20 cellular contexts compared by ENCODE assay signal in genomic region chr9:115972362-115972761, GRCh38.
DNase-seq lines count a peak whose midpoint lies in the region; ATAC-seq and TF ChIP-seq lines count a peak whose summit lies in the region.
"Had no signal": no experiment of that assay in that cellular context is flagged by ENCODE, and none has a peak within 500 bp of the region (broad histone marks: within the 10 kb centered on the region; RNA-seq: fewer than 3 reads in every experiment).

No MANE protein-coding gene starts in this region.

- H2BK120ac ChIP-seq in IMR-90 (ENCODE audit: low read depth, low read length): peak overlapping the region; percentile 66; the same call in 1 of the 2 replicates

- peak; percentile 42; the same call in 1 of the 2 replicates for ATAC-seq in IMR-90 (ENCODE audit: low read depth)
- ATAC-seq: Right ventricle myocardium inferior had no signal

- H4K5ac ChIP-seq in IMR-90 (ENCODE audit: low read depth, low read length): peak overlapping the region; percentile 25; the same call in 1 of the 2 replicates

- H4K8ac ChIP-seq in IMR-90 (ENCODE audit: low read depth in 2 of 2, low read length in 2 of 2): no peak overlapping the region

- peak overlapping the region; percentile 87 for H3K18ac ChIP-seq in IMR-90 (ENCODE audit: low read depth, low read length)

- peak overlapping the region; percentile 82 for H3K27ac Mint-ChIP-seq in chondrocyte (ENCODE audit: unreplicated experiment)
- peak overlapping the region; percentile 78 for H3K27ac Mint-ChIP-seq in osteocyte (ENCODE audit: unreplicated experiment)
- H3K27ac Mint-ChIP-seq: CD4-positive, alpha-beta T cell had no signal

- H2BK15ac ChIP-seq in IMR-90 (ENCODE audit: low read depth, low read length): 0 out of 3 replicates have a peak overlapping the region, but pooled peaks have one; percentile 83

- peaks cover 5% of the 10 kb centered on the region; the same call in 1 of the 2 replicates for H3K4me1 ChIP-seq in IMR-90 (ENCODE audit: control insufficient read depth, insufficient read depth, low read length)
- H3K4me1 ChIP-seq: BLaER1 treated with 17β-estradiol and CSF1 and Interleukin-3, amounts not matched to agents 10 nM and 100 nM; SJCRH30 had no signal

- H3K4me2 ChIP-seq in IMR-90 (ENCODE audit: low read depth, low read length): no peak overlapping the region
- H3K4me2 ChIP-seq: BLaER1 treated with 17β-estradiol and CSF1 and Interleukin-3, amounts not matched to agents 10 nM and 100 nM had no signal

- peaks cover 4% of the 10 kb centered on the region for H3K9me3 ChIP-seq in IMR-90 (ENCODE audit: control insufficient read depth, insufficient read depth, low read length)
- H3K9me3 ChIP-seq: SJCRH30 had no signal

- H3K4me3 ChIP-seq in IMR-90 (ENCODE audit: insufficient read depth, low read depth, low read length): no peak overlapping the region
- H3K4me3 ChIP-seq: BLaER1 treated with 17β-estradiol and CSF1 and Interleukin-3, amounts not matched to agents 10 nM and 100 nM; SJCRH30 had no signal

- H3K36me3 Mint-ChIP-seq in chondrocyte (ENCODE audit: low read depth) (peaks cover 2% of the 10 kb centered on the region), osteocyte (ENCODE audit: unreplicated experiment) (no peaks in the 10 kb centered on the region)

- H3K27me3 Mint-ChIP-seq in chondrocyte (ENCODE audit: low read depth): no peaks in the 10 kb centered on the region
- H3K27me3 Mint-ChIP-seq in osteocyte (ENCODE audit: unreplicated experiment): no peaks in the 10 kb centered on the region
- H3K27me3 Mint-ChIP-seq: CD4-positive, alpha-beta T cell had no signal

- no peaks in the 10 kb centered on the region; the same call in 1 of the 2 replicates for H3K36me3 ChIP-seq in IMR-90 (ENCODE audit: control insufficient read depth, insufficient read depth, low read length)
- H3K36me3 ChIP-seq: BLaER1 treated with 17β-estradiol and CSF1 and Interleukin-3, amounts not matched to agents 10 nM and 100 nM; SJCRH30 had no signal

- H3K4me3 Mint-ChIP-seq in chondrocyte (ENCODE audit: unreplicated experiment) (no peak overlapping the region), osteocyte (ENCODE audit: unreplicated experiment) (no peak overlapping the region)
- H3K4me3 Mint-ChIP-seq: CD4-positive, alpha-beta T cell had no signal

- H2BK5ac ChIP-seq in IMR-90 (ENCODE audit: low read depth, low read length, poor library complexity, severe bottlenecking): peak overlapping the region; percentile 87

- H2AFZ ChIP-seq in IMR-90 (replicated peaks; ENCODE audit: low read length, poor library complexity): no peak overlapping the region

- CTCF ChIA-PET in IMR-90 (lab: Yijun Ruan, JAX): interaction anchor here (1.0 kb wide), 1 partner anchor 29 kb away, joined by 6 read pairs; no protein-coding TSS in a partner anchor

- no peak overlapping the region for H2AK9ac ChIP-seq in IMR-90 (replicated peaks; ENCODE audit: low read depth, low read length, poor library complexity)

- peaks cover 14% of the 10 kb centered on the region for H3K9me3 Mint-ChIP-seq in chondrocyte (ENCODE audit: low read depth)
- H3K9me3 Mint-ChIP-seq in osteocyte (ENCODE audit: unreplicated experiment): peaks cover 9% of the 10 kb centered on the region

- no peak for TF ChIP-seq POLR2A in IMR-90 (IDR thresholded peaks at IDR 0.05; ENCODE audit: low read depth, low read length)

- 0 out of 2 replicates have a peak overlapping the region, but pooled peaks have one; percentile 80 for H3K14ac ChIP-seq in IMR-90 (replicated peaks; ENCODE audit: low read depth, low read length)

- H2AK5ac ChIP-seq in IMR-90 (ENCODE audit: low read depth, low read length): no peak overlapping the region

- in situ Hi-C loops in IMR-90 (cut with MboI; ENCODE audit: low sequenced_read_pairs): no loop called here

- H3K9ac ChIP-seq in IMR-90 (ENCODE audit: low read depth, low read length): no peak overlapping the region
- H3K9ac ChIP-seq: BLaER1 treated with 17β-estradiol and CSF1 and Interleukin-3, amounts not matched to agents 10 nM and 100 nM had no signal

- no peak overlapping the region; the same call in 1 of the 2 replicates for H3K27ac ChIP-seq in IMR-90 (ENCODE audit: insufficient read depth, low read length)
- H3K27ac ChIP-seq: 22Rv1; BLaER1 treated with 17β-estradiol and CSF1 and Interleukin-3, amounts not matched to agents 10 nM and 100 nM; SJCRH30 had no signal

- no peak overlapping the region for H2BK20ac ChIP-seq in IMR-90 (ENCODE audit: low read depth, low read length)

- no peaks in the 10 kb centered on the region for H3K79me1 ChIP-seq in IMR-90 (ENCODE audit: low read depth in 1 of 2, low read length in 2 of 2)

- dilution Hi-C loops in IMR-90 (cut with HindIII; ENCODE audit: low sequenced_read_pairs, unreplicated experiment): no loop called here

- no peaks in the 10 kb centered on the region for H4K20me1 ChIP-seq in IMR-90 (ENCODE audit: insufficient read depth, low read length)
- H4K20me1 ChIP-seq: BLaER1 treated with 17β-estradiol and CSF1 and Interleukin-3, amounts not matched to agents 10 nM and 100 nM had no signal

- no TSS peak for BruUV-seq in IMR-90 (replicated peaks; lab: Mats Ljungman, UMichigan)

- H3K4me1 Mint-ChIP-seq in chondrocyte (ENCODE audit: low read depth): peaks cover 41% of the 10 kb centered on the region
- H3K4me1 Mint-ChIP-seq in osteocyte (ENCODE audit: unreplicated experiment): peaks cover 40% of the 10 kb centered on the region

- no peak overlapping the region for H4K91ac ChIP-seq in IMR-90 (ENCODE audit: insufficient read depth, low read depth, low read length)

- no peak overlapping the region for H3K23ac ChIP-seq in IMR-90 (ENCODE audit: low read depth, low read length)

- DNase-seq in DMS53 (lab: John Stamatoyannopoulos, UW): peak; percentile 15
- DNase-seq in DMS53 treated with DMSO at 0.1 percent for 48 hours (lab: John Stamatoyannopoulos, UW; ENCODE audit: unreplicated experiment): no peak
- DNase-seq in IMR-90: peak; percentile 55
- no peak for DNase-seq in chondrocyte (ENCODE audit: low spot score)
- DNase-seq in osteocyte (ENCODE audit: extremely low spot score, unreplicated experiment): no peak
- no peak for DNase-seq in dedifferentiated amniotic fluid mesenchymal stem cell (ENCODE audit: extremely low spot score)
- DNase-seq in GDM1 (lab: John Stamatoyannopoulos, UW): no peak
- DNase-seq in SW480 (ENCODE audit: low spot score): no peak
- DNase-seq: CD4-positive, alpha-beta T cell; EL; KBM-7; MM.1S; NCI-H2029; NCI-H446; NCI-H524 treated with DMSO at 0.1 percent for 48 hours; NCI-H774; SJCRH30 had no signal

- no peak overlapping the region for H3K4ac ChIP-seq in IMR-90 (ENCODE audit: low read depth, low read length)

- POLR2A ChIA-PET in IMR-90 (lab: Charles Lee; ENCODE audit: unreplicated experiment): no interaction called here

- TF ChIP-seq CTCF in IMR-90 (conservative IDR thresholded peaks at IDR 0.05; ENCODE audit: low read depth, low read length): no peak
- TF ChIP-seq CTCF in chondrocyte (IDR thresholded peaks at IDR 0.05): no peak
- no peak for TF ChIP-seq CTCF in osteocyte (IDR thresholded peaks at IDR 0.05)

- H3K56ac ChIP-seq in IMR-90 (ENCODE audit: extremely low read depth, insufficient read depth, low read length): no peak overlapping the region

- intact Hi-C loops in IMR-90 (cut with micrococcal nuclease): loop anchor here (1.0 kb wide), 1 partner anchor 48 kb away; no protein-coding TSS in a partner anchor

- no peaks in the 10 kb centered on the region for H3K27me3 ChIP-seq in IMR-90 (ENCODE audit: control insufficient read depth, insufficient read depth, low read length)
- H3K27me3 ChIP-seq: BLaER1 treated with 17β-estradiol and CSF1 and Interleukin-3, amounts not matched to agents 10 nM and 100 nM; SJCRH30 had no signal

- H3K9me1 ChIP-seq in IMR-90 (ENCODE audit: insufficient read depth, low read length): no peaks in the 10 kb centered on the region

- no peak for TF ChIP-seq RAD21 in IMR-90 (IDR thresholded peaks at IDR 0.05; ENCODE audit: low read length)

TF ChIP-seq in IMR-90, 13 proteins besides CTCF, POLR2A, EP300 and RAD21:
- TF ChIP-seq MAZ (IDR thresholded peaks at IDR 0.05; ENCODE audit: borderline replicate concordance, low read depth, low read length) (no peak), NFE2L2 (IDR thresholded peaks at IDR 0.05; ENCODE audit: low read depth, low read length) (no peak), SMC3 (IDR thresholded peaks at IDR 0.05; ENCODE audit: low read depth, low read length) (no peak), RFX5 (IDR thresholded peaks at IDR 0.05; ENCODE audit: low read depth, low read length) (no peak), MAFK (IDR thresholded peaks at IDR 0.05; ENCODE audit: low read depth, low read length) (peak; percentile 60), USF2 (IDR thresholded peaks at IDR 0.05; ENCODE audit: low read depth, low read length) (peak; percentile 60), RCOR1 (IDR thresholded peaks at IDR 0.05; ENCODE audit: insufficient replicate concordance, low read length) (no peak)

Comparison
In these comparisons a context has a peak if more than half of its experiments do, and no peak if none do; other contexts are left out.
1. DNase-seq: peak in DMS53 (single experiment) and IMR-90 (single experiment); none in DMS53 treated with DMSO at 0.1 percent for 48 hours (single experiment), chondrocyte (single experiment), osteocyte (single experiment), dedifferentiated amniotic fluid mesenchymal stem cell (single experiment), GDM1 (single experiment) and SW480 (single experiment).